8 cellular contexts compared by ENCODE assay signal in the genomic region with DNA sequence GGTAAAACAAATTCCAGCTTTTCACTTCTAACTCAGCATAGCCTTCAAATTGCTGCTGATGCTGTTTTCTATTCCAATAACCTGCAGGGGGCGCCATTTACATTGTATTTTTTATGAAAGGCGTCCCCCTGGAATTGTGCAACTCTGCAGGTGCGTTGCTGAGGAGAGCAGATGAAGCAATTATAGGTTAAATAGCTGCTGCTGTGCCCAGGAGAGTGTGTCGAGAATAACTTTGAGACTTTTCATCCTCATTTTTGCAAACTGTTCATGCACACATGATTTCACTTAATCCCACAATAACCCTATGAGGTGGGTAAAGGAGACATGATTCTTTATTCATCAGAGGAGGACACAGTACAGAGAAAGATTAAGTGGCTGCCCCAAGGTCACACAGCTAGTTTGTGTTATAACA.
DNase-seq lines count a peak whose midpoint lies in the region; ATAC-seq, FAIRE-seq and TF ChIP-seq lines count a peak whose summit lies in the region.

No MANE protein-coding gene starts in this region.

- FAIRE-seq in RCC 7860 (lab: Jason Lieb, UNC) (peak; percentile 15), urothelium cell line (lab: Jason Lieb, UNC) (no peak)

- TF ChIP-seq CTCF in LNCaP clone FGC (IDR thresholded peaks at IDR 0.05; ENCODE audit: control insufficient read depth, extremely low read depth, insufficient read depth): peak; percentile 73

- DNase-seq in DMS53 treated with DMSO at 0.1 percent for 48 hours (lab: John Stamatoyannopoulos, UW; ENCODE audit: unreplicated experiment): peak; percentile 72
- peak; percentile 35 for DNase-seq in LNCaP clone FGC (ENCODE audit: low read depth)
- peak; percentile 33 for DNase-seq in RCC 7860 (ENCODE audit: low spot score)
- peak; percentile 9 to 27 for DNase-seq in activated T-helper 1 cell treated with anti-CD3 and anti-CD28 coated beads, Interleukin-2, amount 50 U/mL, for 16 hours (ENCODE audit: low read depth in 1 of 2, low spot score in 1 of 2)
- DNase-seq in foreskin melanocyte: peak; percentile 19
- peak; percentile 81 for DNase-seq in pons (ENCODE audit: low spot score)
- DNase-seq in urothelium cell line (ENCODE audit: low spot score): peak; percentile 34

- no peak overlapping the region for H3K4me3 ChIP-seq in LNCaP clone FGC (ENCODE audit: low read depth, low read length)

- peak; percentile 79 for ATAC-seq in GM21619 (IDR thresholded peaks at IDR 0.05; ENCODE audit: unreplicated experiment)

Comparison
In these comparisons a context has a peak if more than half of its experiments do, and no peak if none do; other contexts are left out.
1. DNase-seq: peak in every context shown above with its lines; median percentile 81 in pons; 72 in DMS53 treated with DMSO at 0.1 percent for 48 hours; 35 in LNCaP clone FGC; 34 in urothelium cell line; 33 in RCC 7860; 19 in foreskin melanocyte; 18 in activated T-helper 1 cell treated with anti-CD3 and anti-CD28 coated beads, Interleukin-2, amount 50 U/mL, for 16 hours.